Comparison of ENCODE assay signal across 1 cellular context in the genomic region with DNA sequence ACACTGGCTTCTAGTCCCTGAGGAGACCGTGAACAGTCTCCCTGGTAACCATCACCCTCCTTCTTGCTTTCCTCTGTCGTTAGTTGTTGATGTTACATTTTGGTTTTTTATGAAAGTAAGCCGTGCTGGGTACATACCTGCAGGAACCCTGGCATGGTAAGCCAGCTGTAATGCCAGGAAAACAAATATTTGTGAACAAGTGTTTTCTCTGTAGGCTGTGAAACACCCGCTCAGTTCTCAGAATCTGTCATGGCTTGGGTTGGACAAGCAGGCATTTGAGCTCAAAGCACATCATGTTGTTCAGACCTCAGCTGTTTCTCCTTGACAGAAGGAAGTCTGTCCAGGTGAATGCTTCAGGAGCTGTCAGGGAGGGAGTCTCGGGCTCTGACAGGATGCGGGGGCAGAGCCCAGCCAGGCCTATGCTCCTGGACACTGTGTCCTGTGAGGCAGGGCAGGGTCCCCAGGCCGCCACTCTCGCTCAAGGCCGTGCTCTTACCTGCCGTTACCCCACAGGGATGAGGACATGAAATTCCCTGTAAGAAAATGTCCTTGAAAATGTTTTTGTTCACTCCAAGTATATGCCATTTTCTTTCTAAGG.
TF ChIP-seq lines count a peak whose summit lies in the region.

No MANE protein-coding gene starts in this region.

TF ChIP-seq in HepG2, 621 proteins besides CTCF, POLR2A, EP300 and RAD21:
- TF ChIP-seq, protein P1, sequence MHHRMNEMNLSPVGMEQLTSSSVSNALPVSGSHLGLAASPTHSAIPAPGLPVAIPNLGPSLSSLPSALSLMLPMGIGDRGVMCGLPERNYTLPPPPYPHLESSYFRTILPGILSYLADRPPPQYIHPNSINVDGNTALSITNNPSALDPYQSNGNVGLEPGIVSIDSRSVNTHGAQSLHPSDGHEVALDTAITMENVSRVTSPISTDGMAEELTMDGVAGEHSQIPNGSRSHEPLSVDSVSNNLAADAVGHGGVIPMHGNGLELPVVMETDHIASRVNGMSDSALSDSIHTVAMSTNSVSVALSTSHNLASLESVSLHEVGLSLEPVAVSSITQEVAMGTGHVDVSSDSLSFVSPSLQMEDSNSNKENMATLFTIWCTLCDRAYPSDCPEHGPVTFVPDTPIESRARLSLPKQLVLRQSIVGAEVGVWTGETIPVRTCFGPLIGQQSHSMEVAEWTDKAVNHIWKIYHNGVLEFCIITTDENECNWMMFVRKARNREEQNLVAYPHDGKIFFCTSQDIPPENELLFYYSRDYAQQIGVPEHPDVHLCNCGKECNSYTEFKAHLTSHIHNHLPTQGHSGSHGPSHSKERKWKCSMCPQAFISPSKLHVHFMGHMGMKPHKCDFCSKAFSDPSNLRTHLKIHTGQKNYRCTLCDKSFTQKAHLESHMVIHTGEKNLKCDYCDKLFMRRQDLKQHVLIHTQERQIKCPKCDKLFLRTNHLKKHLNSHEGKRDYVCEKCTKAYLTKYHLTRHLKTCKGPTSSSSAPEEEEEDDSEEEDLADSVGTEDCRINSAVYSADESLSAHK (CRISPR knock-in tag; IDR thresholded peaks at IDR 0.05; ENCODE audit: borderline replicate concordance) = no peak
- TF ChIP-seq NBN (conservative IDR thresholded peaks at IDR 0.05) (no peak), NFRKB (IDR thresholded peaks at IDR 0.05) (no peak)
